ENCODE assay signal across 1 cellular context in genomic region chr14:77006127-77006526, GRCh38.
TF ChIP-seq lines count a peak whose summit lies in the region.

No MANE protein-coding gene starts in this region.

TF ChIP-seq in GM23338, 12 proteins besides CTCF, POLR2A, EP300 and RAD21 (continued from another document):
- no peak for TF ChIP-seq REST (IDR thresholded peaks at IDR 0.05; ENCODE audit: unreplicated experiment)
- no peak for TF ChIP-seq ZNF331 (CRISPR knock-in tag; IDR thresholded peaks at IDR 0.05; ENCODE audit: low read depth)
- TF ChIP-seq ZNF462 (CRISPR knock-in tag; IDR thresholded peaks at IDR 0.05), result no peak
- no peak for TF ChIP-seq JUNB (IDR thresholded peaks at IDR 0.05; ENCODE audit: unreplicated experiment)
- no peak for TF ChIP-seq STAT1 (IDR thresholded peaks at IDR 0.05; ENCODE audit: unreplicated experiment)
- no peak for TF ChIP-seq EZH2phosphoT487 (IDR thresholded peaks at IDR 0.05; ENCODE audit: unreplicated experiment)
- TF ChIP-seq NANOG (IDR thresholded peaks at IDR 0.05; ENCODE audit: borderline replicate concordance), result no peak
- TF ChIP-seq CREB1 (CRISPR knock-in tag; IDR thresholded peaks at IDR 0.05; ENCODE audit: low read depth), result no peak
- TF ChIP-seq POLR2AphosphoS5 (IDR thresholded peaks at IDR 0.05; ENCODE audit: low read depth), result no peak
- TF ChIP-seq ETS1 (IDR thresholded peaks at IDR 0.05), result no peak
